1 cellular context compared by ENCODE assay signal in the genomic region with DNA sequence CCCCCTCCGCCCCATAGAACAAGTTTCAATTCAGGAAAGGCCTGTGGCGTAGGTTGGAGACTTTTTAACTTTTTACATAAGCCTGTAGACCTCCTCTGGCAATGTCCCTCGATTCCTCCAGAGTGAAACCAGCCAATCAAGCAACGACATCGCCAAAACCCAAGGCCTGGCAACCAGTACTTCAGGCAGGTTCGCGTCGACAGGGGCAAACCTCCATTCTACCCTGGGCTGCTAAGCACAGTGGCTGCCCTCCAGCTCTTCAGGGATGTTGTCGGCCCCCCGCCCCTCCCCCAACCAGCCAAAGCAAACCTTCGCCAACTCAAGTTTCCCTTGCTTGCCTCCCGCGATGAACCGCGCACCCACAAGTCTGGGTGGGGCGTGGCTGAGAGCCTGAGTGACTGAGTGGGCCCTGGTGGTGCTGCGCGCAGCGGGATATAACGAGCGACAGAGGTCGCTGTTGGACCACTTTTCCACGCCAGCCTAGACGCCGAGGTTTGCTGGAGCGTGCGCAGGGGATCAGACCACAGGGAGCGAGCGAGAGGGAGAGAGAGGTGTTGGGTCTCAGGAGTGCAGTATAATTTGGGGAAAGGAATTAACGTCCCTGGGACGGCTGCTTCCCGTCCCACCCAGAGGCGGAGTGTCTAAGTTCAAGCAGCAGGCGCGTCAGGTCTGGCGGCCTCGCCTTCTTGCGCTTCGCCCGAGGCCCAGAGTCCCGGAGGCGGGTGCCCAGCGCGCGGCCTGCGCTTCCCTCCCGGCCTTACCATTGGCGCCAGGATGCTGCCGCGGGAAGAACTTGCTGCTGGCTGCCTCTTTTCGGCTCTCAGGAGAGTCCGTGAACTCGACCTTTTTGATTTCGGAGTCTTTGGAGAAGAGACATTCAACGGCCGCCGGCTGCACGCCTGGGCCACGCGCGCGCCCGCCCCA.
TF ChIP-seq lines count a peak whose summit lies in the region.

No MANE protein-coding gene starts in this region.

TF ChIP-seq in WTC11, 78 proteins besides CTCF, POLR2A, EP300 and RAD21 (continued from another document):
- TF ChIP-seq MLX (CRISPR knock-in tag; IDR thresholded peaks at IDR 0.05) (no peak), TCF7 (CRISPR knock-in tag; IDR thresholded peaks at IDR 0.05; ENCODE audit: low read depth) (no peak), SMAD3 (CRISPR knock-in tag; IDR thresholded peaks at IDR 0.05; ENCODE audit: borderline replicate concordance) (peak; percentile 63; the same call in 1 of the 2 replicates), NFE2L1 (CRISPR knock-in tag; IDR thresholded peaks at IDR 0.05) (0 out of 2 replicates have a peak, but pooled peaks have one; percentile 59), PRDM15 (CRISPR knock-in tag; IDR thresholded peaks at IDR 0.05) (no peak), ETV6 (CRISPR knock-in tag; IDR thresholded peaks at IDR 0.05) (no peak), ZNF416 (CRISPR knock-in tag; IDR thresholded peaks at IDR 0.05) (no peak), RELA (CRISPR knock-in tag; IDR thresholded peaks at IDR 0.05; ENCODE audit: borderline replicate concordance) (no peak), SP1 (CRISPR knock-in tag; conservative IDR thresholded peaks at IDR 0.05) (peak; percentile 42)
- TF ChIP-seq, protein P1, sequence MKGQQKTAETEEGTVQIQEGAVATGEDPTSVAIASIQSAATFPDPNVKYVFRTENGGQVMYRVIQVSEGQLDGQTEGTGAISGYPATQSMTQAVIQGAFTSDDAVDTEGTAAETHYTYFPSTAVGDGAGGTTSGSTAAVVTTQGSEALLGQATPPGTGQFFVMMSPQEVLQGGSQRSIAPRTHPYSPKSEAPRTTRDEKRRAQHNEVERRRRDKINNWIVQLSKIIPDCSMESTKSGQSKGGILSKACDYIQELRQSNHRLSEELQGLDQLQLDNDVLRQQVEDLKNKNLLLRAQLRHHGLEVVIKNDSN (CRISPR knock-in tag; IDR thresholded peaks at IDR 0.05): no peak; the same call in 1 of the 2 replicates
- TF ChIP-seq, protein P2, sequence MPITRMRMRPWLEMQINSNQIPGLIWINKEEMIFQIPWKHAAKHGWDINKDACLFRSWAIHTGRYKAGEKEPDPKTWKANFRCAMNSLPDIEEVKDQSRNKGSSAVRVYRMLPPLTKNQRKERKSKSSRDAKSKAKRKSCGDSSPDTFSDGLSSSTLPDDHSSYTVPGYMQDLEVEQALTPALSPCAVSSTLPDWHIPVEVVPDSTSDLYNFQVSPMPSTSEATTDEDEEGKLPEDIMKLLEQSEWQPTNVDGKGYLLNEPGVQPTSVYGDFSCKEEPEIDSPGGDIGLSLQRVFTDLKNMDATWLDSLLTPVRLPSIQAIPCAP (CRISPR knock-in tag; IDR thresholded peaks at IDR 0.05): no peak
- TF ChIP-seq, protein P3, sequence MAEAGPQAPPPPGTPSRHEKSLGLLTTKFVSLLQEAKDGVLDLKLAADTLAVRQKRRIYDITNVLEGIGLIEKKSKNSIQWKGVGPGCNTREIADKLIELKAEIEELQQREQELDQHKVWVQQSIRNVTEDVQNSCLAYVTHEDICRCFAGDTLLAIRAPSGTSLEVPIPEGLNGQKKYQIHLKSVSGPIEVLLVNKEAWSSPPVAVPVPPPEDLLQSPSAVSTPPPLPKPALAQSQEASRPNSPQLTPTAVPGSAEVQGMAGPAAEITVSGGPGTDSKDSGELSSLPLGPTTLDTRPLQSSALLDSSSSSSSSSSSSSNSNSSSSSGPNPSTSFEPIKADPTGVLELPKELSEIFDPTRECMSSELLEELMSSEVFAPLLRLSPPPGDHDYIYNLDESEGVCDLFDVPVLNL (CRISPR knock-in tag; IDR thresholded peaks at IDR 0.05; ENCODE audit: borderline replicate concordance, low read depth): 0 out of 2 replicates have a peak, but pooled peaks have one; percentile 18
